2 cellular contexts compared by ENCODE assay signal in genomic region chr4:38940476-38940875, GRCh38.
TF ChIP-seq lines count a peak whose summit lies in the region.

No MANE protein-coding gene starts in this region.

TF ChIP-seq in IMR-90, 13 proteins besides CTCF, POLR2A, EP300 and RAD21:
- TF ChIP-seq MAFK (IDR thresholded peaks at IDR 0.05; ENCODE audit: low read depth, low read length) (no peak), ELK1 (IDR thresholded peaks at IDR 0.05; ENCODE audit: borderline replicate concordance, low read depth, low read length) (no peak), RFX5 (IDR thresholded peaks at IDR 0.05; ENCODE audit: low read depth, low read length) (no peak), MXI1 (IDR thresholded peaks at IDR 0.05; ENCODE audit: borderline replicate concordance, low read depth, low read length) (no peak), FOS (IDR thresholded peaks at IDR 0.05; ENCODE audit: low read depth, low read length) (no peak), NFE2L2 (IDR thresholded peaks at IDR 0.05; ENCODE audit: low read depth, low read length) (no peak), CHD1 (IDR thresholded peaks at IDR 0.05; ENCODE audit: low read depth, low read length) (no peak), SMC3 (IDR thresholded peaks at IDR 0.05; ENCODE audit: low read depth, low read length) (no peak), MAZ (IDR thresholded peaks at IDR 0.05; ENCODE audit: borderline replicate concordance, low read depth, low read length) (no peak), USF2 (IDR thresholded peaks at IDR 0.05; ENCODE audit: low read depth, low read length) (no peak), BHLHE40 (IDR thresholded peaks at IDR 0.05; ENCODE audit: low read depth, low read length) (no peak), CEBPB (IDR thresholded peaks at IDR 0.05; ENCODE audit: low read depth, low read length) (no peak), RCOR1 (IDR thresholded peaks at IDR 0.05; ENCODE audit: insufficient replicate concordance, low read length) (no peak)

TF ChIP-seq in GM12878, 131 proteins besides CTCF, POLR2A, EP300 and RAD21:
- TF ChIP-seq ZNF592 (IDR thresholded peaks at IDR 0.05) = no peak
- no peak for TF ChIP-seq KDM1A (IDR thresholded peaks at IDR 0.05; ENCODE audit: borderline replicate concordance)
- no peak for TF ChIP-seq RCOR1 (conservative IDR thresholded peaks at IDR 0.05; ENCODE audit: low read depth, low read length)
- no peak for TF ChIP-seq POLR2AphosphoS2 (IDR thresholded peaks at IDR 0.05; ENCODE audit: low read depth, low read length)
- no peak for TF ChIP-seq BMI1 (IDR thresholded peaks at IDR 0.05; ENCODE audit: borderline replicate concordance)
- no peak for TF ChIP-seq GATAD2B (conservative IDR thresholded peaks at IDR 0.05; ENCODE audit: low read depth)
- TF ChIP-seq TCF7 (IDR thresholded peaks at IDR 0.05; ENCODE audit: borderline replicate concordance) = no peak
- no peak for TF ChIP-seq NBN (IDR thresholded peaks at IDR 0.05)
- no peak for TF ChIP-seq STAT1 (conservative IDR thresholded peaks at IDR 0.05)
- TF ChIP-seq IRF4 (IDR thresholded peaks at IDR 0.05; ENCODE audit: low read depth, low read length) = no peak
- TF ChIP-seq PBX3 (IDR thresholded peaks at IDR 0.05; ENCODE audit: insufficient replicate concordance, low read depth, low read length) = no peak
- TF ChIP-seq NFIC (IDR thresholded peaks at IDR 0.05; ENCODE audit: low read depth, low read length) = no peak
- no peak for TF ChIP-seq LARP7 (IDR thresholded peaks at IDR 0.05)
- TF ChIP-seq EGR1 (IDR thresholded peaks at IDR 0.05; ENCODE audit: borderline replicate concordance in 1 of 2, low read depth in 2 of 2, low read length in 2 of 2) = no peak
- TF ChIP-seq USF2 (IDR thresholded peaks at IDR 0.05; ENCODE audit: borderline replicate concordance, low read depth, low read length) = no peak
- no peak for TF ChIP-seq HSF1 (IDR thresholded peaks at IDR 0.05; ENCODE audit: low read depth, low read length)
- no peak for TF ChIP-seq PAX8 (IDR thresholded peaks at IDR 0.05)
